Comparison of ENCODE assay signal across 11 cellular contexts in genomic region chr5:76590027-76590426, GRCh38. TPM values are rescaled to one million over a fixed set of nuclear protein-coding genes. Genes with fewer than 3 reads are reported as not detected.
DNase-seq lines count a peak whose midpoint lies in the region; ATAC-seq and TF ChIP-seq lines count a peak whose summit lies in the region.
"Had no signal": no experiment of that assay in that cellular context is flagged by ENCODE, and none has a peak within 500 bp of the region (broad histone marks: within the 10 kb centered on the region; RNA-seq: fewer than 3 reads in every experiment).

No MANE protein-coding gene starts in this region.

- no peak overlapping the region for H3K4me3 ChIP-seq in lower leg skin (ENCODE audit: low read depth, poor library complexity, severe bottlenecking)
- H3K4me3 ChIP-seq: hepatocyte, thoracic aorta had no signal

- TF ChIP-seq CTCF in foreskin keratinocyte (conservative IDR thresholded peaks at IDR 0.05), result no peak
- no peak for TF ChIP-seq CTCF in lower leg skin (IDR thresholded peaks at IDR 0.05)

- no peak overlapping the region for H3K27ac ChIP-seq in foreskin keratinocyte
- H3K27ac ChIP-seq: hepatocyte, thoracic aorta had no signal

- intact Hi-C loops in lower leg skin (cut with DNase I; ENCODE audit: low total_unique reads), result no loop called here

- ATAC-seq in GM18873 (IDR thresholded peaks at IDR 0.05; ENCODE audit: low FRiP score, unreplicated experiment) (peak; percentile 97), GM21515 (IDR thresholded peaks at IDR 0.05; ENCODE audit: unreplicated experiment) (peak; percentile 93), HG03103 (IDR thresholded peaks at IDR 0.05; ENCODE audit: low read depth, unreplicated experiment) (peak; percentile 82), foreskin keratinocyte (peak; percentile 33)
- ATAC-seq: naive thymus-derived CD4-positive, alpha-beta T cell had no signal

- 96 to 100% methylated on average over 1 of the region's 1 CpG for WGBS in lower leg skin, 2 donors

- no peak for DNase-seq in foreskin keratinocyte
- no peak for DNase-seq in cerebellar cortex (ENCODE audit: low spot score)
- no peak for DNase-seq in lower leg skin (ENCODE audit: low spot score in 2 of 2)
- DNase-seq in NOMO-1 treated with DMSO at 0.1 percent for 48 hours (lab: John Stamatoyannopoulos, UW; ENCODE audit: unreplicated experiment), result no peak
- DNase-seq: cortex of kidney; naive thymus-derived CD4-positive, alpha-beta T cell had no signal

- H3K4me1 ChIP-seq in foreskin keratinocyte, result no peaks in the 10 kb centered on the region

- TF ChIP-seq POLR2A in lower leg skin (IDR thresholded peaks at IDR 0.05), result no peak

- peaks cover 54% of the 10 kb centered on the region for H3K27me3 ChIP-seq in foreskin keratinocyte
- H3K27me3 ChIP-seq: hepatocyte had no signal

RNA-seq across cellular contexts. Expression of gene F2RL2, which starts 33.2 kb away (rescaled TPM):
- 0.04 TPM in 1 of 2 replicates, not detected in the other for total RNA-seq in foreskin keratinocyte
- 0.06 TPM in 1 of 2 replicates, not detected in the other for polyA plus RNA-seq in foreskin keratinocyte
- 1 to 10 TPM in 3 of 4 donors, under 1 TPM in 1; 0.55 to 1.8 (median 1.2) TPM for total RNA-seq in lower leg skin
- total RNA-seq: naive thymus-derived CD4-positive, alpha-beta T cell had no signal

Comparison
In these comparisons a context has a peak if more than half of its experiments do, and no peak if none do; other contexts are left out.
1. ATAC-seq: peak in every context shown above with its lines; median percentile 97 in GM18873; 93 in GM21515; 82 in HG03103; 33 in foreskin keratinocyte.